Comparison of ENCODE assay signal across 8 cellular contexts in the genomic region with DNA sequence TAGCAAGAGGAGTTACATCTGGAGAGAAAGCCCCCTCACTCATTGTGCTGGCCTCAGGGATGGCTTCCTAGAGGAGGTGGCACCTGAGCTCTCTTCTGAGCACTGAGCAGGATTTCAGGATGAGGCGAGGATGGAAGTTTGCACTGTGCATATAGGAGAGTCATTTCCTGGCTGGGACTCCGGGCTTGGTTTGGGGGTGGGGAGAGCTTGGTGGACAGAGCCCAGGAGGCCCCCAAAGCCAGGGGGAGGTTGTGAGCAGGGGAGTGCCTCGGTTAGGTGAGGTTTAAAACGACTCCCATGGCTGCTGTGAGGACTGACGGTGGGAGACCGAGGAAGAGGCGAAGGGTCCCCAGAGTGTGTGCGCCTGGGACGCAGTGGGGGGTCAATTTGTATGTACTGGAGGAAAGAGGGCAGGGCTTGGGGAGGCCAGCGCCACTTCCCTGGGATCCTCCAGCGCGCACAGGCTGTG. TPM values are rescaled to one million over a fixed set of nuclear protein-coding genes. Genes with fewer than 3 reads are reported as not detected.
DNase-seq lines count a peak whose midpoint lies in the region; ATAC-seq and TF ChIP-seq lines count a peak whose summit lies in the region.

No MANE protein-coding gene starts in this region.

- H3K27me3 Mint-ChIP-seq in IgD-negative memory B cell (no peaks in the 10 kb centered on the region), nephron (ENCODE audit: low read depth) (peaks cover 7% of the 10 kb centered on the region)

- H3K27ac Mint-ChIP-seq in IgD-negative memory B cell (peak overlapping the region in 2 of 3 donors; percentile 46 to 66), nephron (peak overlapping the region; percentile 1 to 37 (median 2))

- no peaks in the 10 kb centered on the region for H3K36me3 ChIP-seq in BE2C

- H3K4me3 ChIP-seq in BE2C (ENCODE audit: low read depth, low read length) (peak overlapping the region; percentile 64), choroid plexus epithelial cell (ENCODE audit: low read depth, low read length) (peak overlapping the region; percentile 61)

- H3K9me3 ChIP-seq in BE2C = no peaks in the 10 kb centered on the region

- no peaks in the 10 kb centered on the region for H3K27me3 ChIP-seq in BE2C

- H3K4me3 Mint-ChIP-seq in IgD-negative memory B cell = peak overlapping the region; percentile 73 to 95 (median 86)
- peak overlapping the region; percentile 74 to 82 (median 75) for H3K4me3 Mint-ChIP-seq in nephron

- TF ChIP-seq CTCF in BE2C (IDR thresholded peaks at IDR 0.05; ENCODE audit: low read depth, low read length) (no peak), choroid plexus epithelial cell (conservative IDR thresholded peaks at IDR 0.05; ENCODE audit: low read depth, low read length) (no peak), nephron (IDR thresholded peaks at IDR 0.05; ENCODE audit: unreplicated experiment in 3 of 3) (no peak)

- DNase-seq in BE2C (no peak), choroid plexus epithelial cell (ENCODE audit: low read depth) (no peak), DMS79 (lab: John Stamatoyannopoulos, UW) (no peak), AG08395 (ENCODE audit: low spot score) (no peak), NCI-H524 (lab: John Stamatoyannopoulos, UW) (no peak)

- H3K4me1 Mint-ChIP-seq in IgD-negative memory B cell (peaks cover 12 to 31% (median 26%) of the 10 kb centered on the region in 3 donors), nephron (peaks cover 64% of the 10 kb centered on the region)

- ATAC-seq in HG02840 (IDR thresholded peaks at IDR 0.05; ENCODE audit: low FRiP score, unreplicated experiment) = no peak

- no peaks in the 10 kb centered on the region for H3K36me3 Mint-ChIP-seq in IgD-negative memory B cell
- no peaks in the 10 kb centered on the region for H3K36me3 Mint-ChIP-seq in nephron (ENCODE audit: low read depth)

- H3K9me3 Mint-ChIP-seq in IgD-negative memory B cell (no peaks in the 10 kb centered on the region), nephron (no peaks in the 10 kb centered on the region)

- H3K4me1 ChIP-seq in BE2C = peaks cover 20% of the 10 kb centered on the region

RNA-seq across cellular contexts. Expression of a gene that starts 1.2 kb away (rescaled TPM):
- polyA plus RNA-seq in BE2C (2012; ENCODE audit: insufficient read depth, insufficient read length, low read depth) = 11.6 TPM
- polyA plus RNA-seq in IgD-negative memory B cell = 0.53 TPM

RNA-seq across cellular contexts. Expression of a gene that starts 24.6 kb away (rescaled TPM):
- 0.26 TPM for polyA plus RNA-seq in BE2C (2012; ENCODE audit: insufficient read depth, insufficient read length, low read depth)
- 2.4 TPM for polyA plus RNA-seq in IgD-negative memory B cell

RNA-seq across cellular contexts. Expression of a gene that starts 45.6 kb away (rescaled TPM):
- polyA plus RNA-seq in BE2C (2012; ENCODE audit: insufficient read depth, insufficient read length, low read depth) = 13.3 TPM
- 12.5 TPM for polyA plus RNA-seq in IgD-negative memory B cell
